Comparison of ENCODE assay signal across 13 cellular contexts in the genomic region with DNA sequence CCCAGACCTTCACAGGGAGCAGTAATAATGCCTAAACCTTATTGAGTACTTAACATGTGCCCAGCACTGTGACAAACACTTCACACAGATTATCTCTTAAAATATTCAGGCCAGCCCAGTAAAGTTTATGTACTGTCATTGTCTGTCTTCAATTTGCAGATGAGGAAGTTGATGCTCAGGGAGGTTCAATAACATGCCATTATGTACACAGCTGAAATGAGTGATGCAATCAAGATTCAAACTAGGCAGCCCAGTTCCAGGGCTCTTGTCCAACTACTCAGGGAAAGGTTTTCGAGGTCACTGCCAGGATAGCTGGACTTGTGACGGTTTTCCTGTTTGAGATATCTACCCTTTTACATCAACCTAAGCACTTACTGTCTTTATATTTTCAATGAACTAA. TPM values are rescaled to one million over a fixed set of nuclear protein-coding genes. Genes with fewer than 3 reads are reported as not detected.
DNase-seq lines count a peak whose midpoint lies in the region; ATAC-seq, FAIRE-seq and TF ChIP-seq lines count a peak whose summit lies in the region.
"Had no signal": no experiment of that assay in that cellular context is flagged by ENCODE, and none has a peak within 500 bp of the region (broad histone marks: within the 10 kb centered on the region; RNA-seq: fewer than 3 reads in every experiment).

No MANE protein-coding gene starts in this region.

- H3K4me2 ChIP-seq in A549: peak overlapping the region; percentile 19; the same call in 1 of the 3 replicates

- WGBS in A549 (ENCODE audit: missing lambda C conversion rate): 39% methylated on average over 2 of the region's 2 CpGs

- TF ChIP-seq RAD21 in A549 (conservative IDR thresholded peaks at IDR 0.05 in 1 of 2, IDR thresholded peaks at IDR 0.05 in 1 of 2): no peak

- H3K36me3 Mint-ChIP-seq in glutamatergic neuron (ENCODE audit: unreplicated experiment): no peaks in the 10 kb centered on the region

- no peak overlapping the region for H3K4me3 ChIP-seq in A549
- H3K4me3 ChIP-seq: Peyer's patch had no signal

- no peak for TF ChIP-seq EP300 in A549 (IDR thresholded peaks at IDR 0.05)

- DNase-seq in A549 (ENCODE audit: low read depth in 1 of 2, low spot score in 1 of 2) (peak in 1 of 2 experiments; percentile 21), MV-4-11 (lab: John Stamatoyannopoulos, UW) (peak; percentile 86), NOMO-1 treated with dmso at 0.1 percent for 144 hours (lab: John Stamatoyannopoulos, UW; ENCODE audit: unreplicated experiment) (peak; percentile 8), glutamatergic neuron (no peak), HUDEP-2 (lab: John Stamatoyannopoulos, UW; ENCODE audit: unreplicated experiment in 76 of 76) (no peak), GDM1 (lab: John Stamatoyannopoulos, UW) (no peak)
- DNase-seq: activated CD4-positive, alpha-beta memory T cell treated with anti-CD3 and anti-CD28 coated beads, Interleukin-2, amount 10 ng/mL, durations not matched to agents 7 days and 5 days; aorta; foreskin keratinocyte; Peyer's patch; trophoblast cell had no signal

- TF ChIP-seq CTCF in A549 (IDR thresholded peaks at IDR 0.05) (no peak), glutamatergic neuron (IDR thresholded peaks at IDR 0.05; ENCODE audit: partially characterized antibody, unreplicated experiment) (no peak)

- peaks cover 4% of the 10 kb centered on the region for H3K27me3 Mint-ChIP-seq in glutamatergic neuron (ENCODE audit: unreplicated experiment)
- H3K27me3 Mint-ChIP-seq: activated CD4-positive, alpha-beta memory T cell treated with anti-CD3 and anti-CD28 coated beads, Interleukin-2, amount 10 ng/mL, durations not matched to agents 7 days and 5 days had no signal

- no peak for TF ChIP-seq POLR2A in A549 (IDR thresholded peaks at IDR 0.05; ENCODE audit: low read length)

- no peak for ATAC-seq in A549
- no peak for ATAC-seq in HG02884 (IDR thresholded peaks at IDR 0.05; ENCODE audit: unreplicated experiment)
- no peak for ATAC-seq in HG03095 (IDR thresholded peaks at IDR 0.05; ENCODE audit: unreplicated experiment)
- ATAC-seq: foreskin keratinocyte had no signal

- no peak for FAIRE-seq in A549 (lab: Jason Lieb, UNC)

- peak overlapping the region; percentile 56 for H3K27ac Mint-ChIP-seq in glutamatergic neuron (ENCODE audit: unreplicated experiment)
- H3K27ac Mint-ChIP-seq: activated CD4-positive, alpha-beta memory T cell treated with anti-CD3 and anti-CD28 coated beads, Interleukin-2, amount 10 ng/mL, durations not matched to agents 7 days and 5 days had no signal

- peaks cover 57% of the 10 kb centered on the region for H3K4me1 Mint-ChIP-seq in glutamatergic neuron (ENCODE audit: low read depth, unreplicated experiment)

- H3K4me1 ChIP-seq in A549: peaks cover 19% of the 10 kb centered on the region; the same call in 2 of the 3 replicates
- H3K4me1 ChIP-seq: Peyer's patch had no signal

- peaks cover 9% of the 10 kb centered on the region for H3K9me3 Mint-ChIP-seq in glutamatergic neuron (ENCODE audit: unreplicated experiment)
- H3K9me3 Mint-ChIP-seq: activated CD4-positive, alpha-beta memory T cell treated with anti-CD3 and anti-CD28 coated beads, Interleukin-2, amount 10 ng/mL, durations not matched to agents 7 days and 5 days had no signal

- H3K4me3 Mint-ChIP-seq in glutamatergic neuron (ENCODE audit: unreplicated experiment): peak overlapping the region; percentile 6
- H3K4me3 Mint-ChIP-seq: activated CD4-positive, alpha-beta memory T cell treated with anti-CD3 and anti-CD28 coated beads, Interleukin-2, amount 10 ng/mL, durations not matched to agents 7 days and 5 days had no signal

- H3K9me3 ChIP-seq in A549: no peaks in the 10 kb centered on the region
- H3K9me3 ChIP-seq: Peyer's patch had no signal

- CTCF ChIA-PET in A549 (lab: Yijun Ruan, JAX): interaction anchor here (1.2 kb wide), 1 partner anchor 1044 kb away, joined by 3 read pairs; no protein-coding TSS in a partner anchor

- POLR2A ChIA-PET in A549 (lab: Yijun Ruan, JAX): no interaction called here

- peak overlapping the region; percentile 31 to 45; a peak in 2 of 6 replicates for H3K27ac ChIP-seq in A549
- H3K27ac ChIP-seq: foreskin keratinocyte, Peyer's patch had no signal

TF ChIP-seq in A549, 52 proteins besides CTCF, POLR2A, EP300 and RAD21:
- TF ChIP-seq RCOR1 (IDR thresholded peaks at IDR 0.05; ENCODE audit: low read depth, low read length) (no peak), MYC (IDR thresholded peaks at IDR 0.05; ENCODE audit: borderline replicate concordance, low read length) (no peak), CEBPB (IDR thresholded peaks at IDR 0.05) (peak in 1 of 2 experiments; percentile 37; a peak in 1 of 4 replicates), HOXB5 (CRISPR knock-in tag; IDR thresholded peaks at IDR 0.05) (no peak)

RNA-seq across cellular contexts. Expression of a gene that starts 56.1 kb away (rescaled TPM):
- 1.6 and 1.8 TPM in 2 replicates for polyA plus RNA-seq in A549 (2011; rRNA removed)
- polyA plus RNA-seq in A549 (2012; cell fraction: cytosol; rRNA removed): 0.59 and 0.75 TPM in 2 replicates
- 2.1 and 3.6 TPM in 2 replicates for polyA plus RNA-seq in A549 (2012; cell fraction: nucleus; rRNA removed)
- 2.8 to 4.3 TPM (median 3.6 TPM) in 3 replicates for polyA plus RNA-seq in A549 (2017; fragmentation: RNase III; extraction: RNeasy Plus Mini Kit Qiagen cat#74134 plus additional on column Dnase treatment)
- polyA minus RNA-seq in A549 (2011; rRNA and poly(A)+ RNA removed): 6.0 and 6.4 TPM in 2 replicates
- 300 TPM for total RNA-seq in glutamatergic neuron (ENCODE audit: unreplicated experiment)

Comparison
In these comparisons a context has a peak if more than half of its experiments do, and no peak if none do; other contexts are left out.
1. DNase-seq: peak in MV-4-11 (single experiment) and NOMO-1 treated with dmso at 0.1 percent for 144 hours (single experiment); none in glutamatergic neuron (single experiment), HUDEP-2 (0 of 76) and GDM1 (single experiment).